In genomic region chr6:29995346-29995777, GRCh38 we compare ENCODE assay signal across 16 cellular contexts. TPM values are rescaled to one million over a fixed set of nuclear protein-coding genes. Genes with fewer than 3 reads are reported as not detected.
DNase-seq lines count a peak whose midpoint lies in the region; ATAC-seq, FAIRE-seq and TF ChIP-seq lines count a peak whose summit lies in the region.
"Had no signal": no experiment of that assay in that cellular context is flagged by ENCODE, and none has a peak within 500 bp of the region (broad histone marks: within the 10 kb centered on the region; RNA-seq: fewer than 3 reads in every experiment).

No MANE protein-coding gene starts in this region.

- H2AFZ ChIP-seq in astrocyte (ENCODE audit: low read depth, low read length) = no peak overlapping the region
- H2AFZ ChIP-seq: PC-9 had no signal

- H3K79me2 ChIP-seq in astrocyte (ENCODE audit: insufficient read depth, low read length) = no peaks in the 10 kb centered on the region

- no peak overlapping the region for H3K4me2 ChIP-seq in astrocyte (ENCODE audit: low read length)
- H3K4me2 ChIP-seq: PC-9 had no signal

- H3K9ac ChIP-seq in astrocyte (ENCODE audit: low read length) = no peak overlapping the region

- H3K27ac ChIP-seq in astrocyte (ENCODE audit: low read depth, low read length) = no peak overlapping the region
- no peak overlapping the region for H3K27ac ChIP-seq in gastrocnemius medialis
- H3K27ac ChIP-seq: PC-9 had no signal

- H3K4me3 Mint-ChIP-seq in astrocyte (ENCODE audit: unreplicated experiment) = no peak overlapping the region
- H3K4me3 Mint-ChIP-seq: activated naive CD8-positive, alpha-beta T cell treated with anti-CD3 and anti-CD28 coated beads, Interleukin-2, amount 10 ng/mL, durations not matched to agents 7 days and 5 days had no signal

- peaks cover 65% of the 10 kb centered on the region for H3K27me3 Mint-ChIP-seq in astrocyte (ENCODE audit: low read depth, unreplicated experiment)

- DNase-seq in ACHN (peak; percentile 16), M059J (ENCODE audit: low read depth) (peak; percentile 47), astrocyte (ENCODE audit: low read depth) (peak; percentile 13), glomerular endothelial cell (ENCODE audit: extremely low read depth, low read depth, low spot score) (peak; percentile 10), activated gamma-delta T cell (lab: John Stamatoyannopoulos, UW) (no peak), T-helper 1 cell (no peak), gastrocnemius medialis (no peak), NCI-H82 (lab: John Stamatoyannopoulos, UW) (no peak)
- DNase-seq: activated CD4-positive, CD25-positive, alpha-beta regulatory T cell; activated naive CD8-positive, alpha-beta T cell treated with anti-CD3 and anti-CD28 coated beads, Interleukin-2, amount 10 ng/mL, durations not matched to agents 7 days and 5 days; activated T-cell treated with anti-CD3 and anti-CD28 coated beads for 4 hours; COR-L47; MV-4-11; stimulated activated naive CD4-positive, alpha-beta T cell had no signal

- no peaks in the 10 kb centered on the region for H3K9me3 ChIP-seq in astrocyte (ENCODE audit: insufficient read depth, low read depth, low read length)
- H3K9me3 ChIP-seq in gastrocnemius medialis = no peaks in the 10 kb centered on the region

- peaks cover 2% of the 10 kb centered on the region for H3K36me3 Mint-ChIP-seq in astrocyte (ENCODE audit: low read depth, unreplicated experiment)
- H3K36me3 Mint-ChIP-seq: activated naive CD8-positive, alpha-beta T cell treated with anti-CD3 and anti-CD28 coated beads, Interleukin-2, amount 10 ng/mL, durations not matched to agents 7 days and 5 days had no signal

- intact Hi-C loops in gastrocnemius medialis (cut with DNase I; ENCODE audit: low total_unique reads) = no loop called here

- FAIRE-seq in astrocyte (lab: Jason Lieb, UNC) = no peak
- FAIRE-seq: HTR-8/SVneo had no signal

- no peak overlapping the region for H3K27ac Mint-ChIP-seq in astrocyte (ENCODE audit: unreplicated experiment)
- H3K27ac Mint-ChIP-seq: activated naive CD8-positive, alpha-beta T cell treated with anti-CD3 and anti-CD28 coated beads, Interleukin-2, amount 10 ng/mL, durations not matched to agents 7 days and 5 days had no signal

- no peak for TF ChIP-seq POLR2A in gastrocnemius medialis (IDR thresholded peaks at IDR 0.05)

- no peaks in the 10 kb centered on the region for H3K27me3 ChIP-seq in astrocyte (ENCODE audit: insufficient read depth, low read length)
- H3K27me3 ChIP-seq in gastrocnemius medialis = no peaks in the 10 kb centered on the region

- TF ChIP-seq CTCF in astrocyte (IDR thresholded peaks at IDR 0.05; ENCODE audit: insufficient read depth, low read depth, low read length) (no peak), gastrocnemius medialis (IDR thresholded peaks at IDR 0.05 in 4 of 5, conservative IDR thresholded peaks at IDR 0.05 in 1 of 5) (no peak)

- H3K36me3 ChIP-seq in astrocyte (ENCODE audit: insufficient read depth, low read length) = no peaks in the 10 kb centered on the region
- H3K36me3 ChIP-seq in gastrocnemius medialis = no peaks in the 10 kb centered on the region

- no peaks in the 10 kb centered on the region for H3K4me1 ChIP-seq in astrocyte (ENCODE audit: insufficient read depth, low read length)
- no peaks in the 10 kb centered on the region for H3K4me1 ChIP-seq in gastrocnemius medialis

- no peaks in the 10 kb centered on the region for H4K20me1 ChIP-seq in astrocyte (ENCODE audit: insufficient read depth, low read length)

- no peak overlapping the region for H3K4me3 ChIP-seq in astrocyte (ENCODE audit: insufficient read depth, low read depth, low read length)
- H3K4me3 ChIP-seq in gastrocnemius medialis = no peak overlapping the region
- H3K4me3 ChIP-seq: PC-9 had no signal

- in situ Hi-C loops in ACHN (cut with HindIII; ENCODE audit: low pct_ligation_motif_present, low pct_unique_long_range_greater_than_20kb, low sequenced_read_pairs) (no loop called here), gastrocnemius medialis (cut with MboI; ENCODE audit: low sequenced_read_pairs in 4 of 4) (loop anchor here in 2 of 4 donors (10.0 to 25.0 kb wide), 2 partner anchors 151 to 258 kb away; no protein-coding TSS in a partner anchor)

- H3K9me3 Mint-ChIP-seq in astrocyte (ENCODE audit: unreplicated experiment) = peaks cover 11% of the 10 kb centered on the region
- H3K9me3 Mint-ChIP-seq: activated naive CD8-positive, alpha-beta T cell treated with anti-CD3 and anti-CD28 coated beads, Interleukin-2, amount 10 ng/mL, durations not matched to agents 7 days and 5 days had no signal

- ATAC-seq in gastrocnemius medialis = no peak

- H3K4me1 Mint-ChIP-seq in astrocyte (ENCODE audit: low read depth, unreplicated experiment) = peaks cover 3% of the 10 kb centered on the region

RNA-seq across cellular contexts. Expression of gene HLA-A, which starts 53.0 kb away (rescaled TPM):
- total RNA-seq in M059J (2014; rRNA removed; shearing (Covaris generic)) = 1,733 and 2,135 TPM in 2 replicates
- 327 and 501 TPM in 2 replicates for total RNA-seq in astrocyte
- 625 and 1,826 TPM in 2 replicates for total RNA-seq in glomerular endothelial cell
- total RNA-seq in gastrocnemius medialis = 100 to 1,000 TPM; 149 to 161 (median 154) TPM

Comparison
In these comparisons a context has a peak if more than half of its experiments do, and no peak if none do; other contexts are left out.
1. DNase-seq: peak in ACHN (single experiment), M059J (single experiment), astrocyte (single experiment) and glomerular endothelial cell (single experiment); none in activated gamma-delta T cell (single experiment), T-helper 1 cell (0 of 5), gastrocnemius medialis (0 of 2) and NCI-H82 (single experiment).